ENCODE assay signal across 19 cellular contexts in genomic region chr4:53455766-53456165, GRCh38.
"Had no signal": no experiment of that assay in that cellular context is flagged by ENCODE, and none has a peak within 500 bp of the region (broad histone marks: within the 10 kb centered on the region; RNA-seq: fewer than 3 reads in every experiment).

No MANE protein-coding gene starts in this region.

- H3K4me1 ChIP-seq: breast epithelium, sigmoid colon had no signal

- H3K4me3 ChIP-seq: breast epithelium, dorsolateral prefrontal cortex, esophagus muscularis mucosa, psoas muscle, sigmoid colon, upper lobe of left lung had no signal

- H3K27me3 ChIP-seq: breast epithelium, dorsolateral prefrontal cortex, esophagus muscularis mucosa, sigmoid colon, upper lobe of left lung had no signal

- ATAC-seq: activated T-cell treated with anti-CD3 and anti-CD28 coated beads, Interleukin-2, amount 50 U/mL, for 4 hours; left colon; natural killer cell; psoas muscle; stimulated activated naive CD8-positive, alpha-beta T cell treated with anti-CD3 and anti-CD28 coated beads, Interleukin-15, Interleukin-2, amounts not matched to agents 100 U/mL and 50 U/mL, for 24 hours had no signal

- H3K9me3 ChIP-seq: breast epithelium, esophagus muscularis mucosa, psoas muscle, sigmoid colon, upper lobe of left lung had no signal

- DNase-seq: activated CD4-positive, alpha-beta T cell treated with anti-CD3 and anti-CD28 coated beads for 1 hour; activated CD4-positive, alpha-beta T cell treated with anti-CD3 and anti-CD28 coated beads, Interleukin-2, amount 50 U/mL, for 48 hours; activated gamma-delta T cell; activated naive CD8-positive, alpha-beta T cell treated with anti-CD3 and anti-CD28 coated beads for 36 hours; activated T-cell treated with anti-CD3 and anti-CD28 coated beads, Interleukin-2, amount 50 U/mL, for 4 hours; anterior cingulate cortex; dorsolateral prefrontal cortex; foreskin fibroblast; left colon; natural killer cell; nucleus accumbens; psoas muscle; sigmoid colon; stimulated activated CD4-positive, alpha-beta T cell treated with anti-CD3 and anti-CD28 coated beads, Interleukin-12 subunit alpha, Interleukin-12 subunit beta, amount 100 ng/mL, for 4 hours; stimulated activated naive CD8-positive, alpha-beta T cell treated with anti-CD3 and anti-CD28 coated beads, Interleukin-15, Interleukin-2, amounts not matched to agents 100 U/mL and 50 U/mL, for 24 hours; T-helper 9 cell; upper lobe of left lung had no signal

- H3K27ac ChIP-seq: breast epithelium, dorsolateral prefrontal cortex, esophagus muscularis mucosa, psoas muscle, sigmoid colon, upper lobe of left lung had no signal
